In genomic region chr4:127623755-127624087, GRCh38 we compare ENCODE assay signal across 8 cellular contexts. TPM values are rescaled to one million over a fixed set of nuclear protein-coding genes. Genes with fewer than 3 reads are reported as not detected.
DNase-seq lines count a peak whose midpoint lies in the region; ATAC-seq and TF ChIP-seq lines count a peak whose summit lies in the region.

No MANE protein-coding gene starts in this region.

- no peaks in the 10 kb centered on the region for H3K9me3 ChIP-seq in muscle layer of colon (ENCODE audit: low read length)

- no peak overlapping the region for H3K9ac ChIP-seq in muscle layer of colon (ENCODE audit: low read length)

- no peaks in the 10 kb centered on the region for H3K4me1 ChIP-seq in muscle layer of colon (ENCODE audit: insufficient read depth, low read length)

- peaks cover 0 to 8% of the 10 kb centered on the region in 2 donors for H3K27me3 ChIP-seq in muscle layer of colon (ENCODE audit: control insufficient read depth in 1 of 2, insufficient read depth in 2 of 2, low read length in 2 of 2)

- TF ChIP-seq CTCF in AG04449 (IDR thresholded peaks at IDR 0.05; ENCODE audit: insufficient read depth, low read length, missing control alignments), result no peak

- CTCF ChIA-PET in AG04449 (lab: Yijun Ruan, JAX), result interaction anchor here (0.9 to 2.2 kb wide), 9 partner anchors 9 to 109 kb away, joined by 3 to 20 read pairs (median 5); partner anchors contain the start of gene INTU

- ATAC-seq in HG03108 (IDR thresholded peaks at IDR 0.05; ENCODE audit: unreplicated experiment), result no peak
- no peak for ATAC-seq in HG03139 (IDR thresholded peaks at IDR 0.05; ENCODE audit: unreplicated experiment)
- no peak for ATAC-seq in HG02970 (IDR thresholded peaks at IDR 0.05; ENCODE audit: low FRiP score, unreplicated experiment)

- peak overlapping the region; percentile 7 for H3K27ac ChIP-seq in muscle layer of colon (ENCODE audit: low read depth, low read length)

- POLR2A ChIA-PET in AG04449 (lab: Yijun Ruan, JAX), result no interaction called here

- peak overlapping the region; percentile 71 for H3K4me3 ChIP-seq in AG04449 (ENCODE audit: low read depth, low read length)
- H3K4me3 ChIP-seq in muscle layer of colon (ENCODE audit: low read depth in 1 of 2, low read length in 2 of 2), result peak overlapping the region; percentile 50 to 74

- H3K36me3 ChIP-seq in muscle layer of colon (ENCODE audit: insufficient read depth, low read length), result no peaks in the 10 kb centered on the region

- DNase-seq in AG04449 (ENCODE audit: low read depth, low spot score) (no peak), HK-2 (ENCODE audit: unreplicated experiment) (peak; percentile 44), dermis blood vessel endothelial cell (peak; percentile 33), activated gamma-delta T cell treated with Interleukin-2 at 50 U/mL for 16 hours (no peak)

RNA-seq across cellular contexts. Expression of gene INTU, which starts 9.0 kb away (rescaled TPM):
- 2.7 and 3.1 TPM in 2 replicates for total RNA-seq in dermis blood vessel endothelial cell

Comparison
In these comparisons a context has a peak if more than half of its experiments do, and no peak if none do; other contexts are left out.
1. DNase-seq: peak in HK-2 (single experiment) and dermis blood vessel endothelial cell (single experiment); none in AG04449 (single experiment) and activated gamma-delta T cell treated with Interleukin-2 at 50 U/mL for 16 hours (single experiment).